Comparison of ENCODE assay signal across 8 cellular contexts in the genomic region with DNA sequence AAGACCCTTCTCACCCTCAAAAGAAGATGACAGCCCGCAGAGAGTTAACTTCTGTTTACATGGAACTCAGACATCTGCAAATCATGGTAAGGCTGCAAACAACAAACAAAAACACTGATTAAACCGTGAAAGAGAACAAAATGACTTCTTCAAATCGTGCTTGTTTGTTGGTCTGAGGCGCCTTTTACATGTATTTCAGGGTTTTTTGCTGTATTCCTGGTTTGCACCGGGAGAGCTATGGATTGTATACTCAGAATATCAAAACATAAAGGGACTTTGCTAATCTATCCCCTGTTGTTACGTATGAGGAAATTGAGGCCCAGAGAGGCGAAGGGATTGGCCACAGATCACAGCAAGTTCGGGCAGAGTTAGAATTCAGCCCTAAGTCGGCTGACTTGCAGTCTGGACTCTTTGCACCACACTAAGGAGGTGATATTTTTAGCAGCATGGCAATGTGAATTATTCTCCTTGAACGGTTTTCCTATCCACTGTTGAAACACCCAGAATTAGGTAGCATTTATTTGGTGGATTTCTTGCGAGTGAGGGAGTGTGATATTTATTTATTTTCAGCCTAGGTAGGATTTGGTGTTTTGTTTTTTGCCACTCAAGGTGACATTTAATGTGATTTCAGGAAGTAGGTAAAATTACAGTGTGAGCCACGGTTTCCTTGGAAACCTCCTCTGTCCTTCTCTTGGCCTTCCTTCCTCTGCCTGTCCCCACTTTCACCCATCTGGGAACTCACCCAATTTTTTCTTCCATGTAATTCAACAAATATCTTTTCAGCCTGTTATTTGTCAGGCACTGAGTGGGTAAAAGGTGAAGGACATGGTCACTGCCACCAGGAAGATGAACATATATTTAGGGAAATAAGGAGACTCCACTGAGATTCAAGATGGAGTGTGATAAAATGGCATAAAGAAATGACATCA. TPM values are rescaled to one million over a fixed set of nuclear protein-coding genes. Genes with fewer than 3 reads are reported as not detected.
A peak's percentile ranks its signal among the peaks of the same experiment; 100 is the strongest.
DNase-seq lines count a peak whose midpoint lies in the region; ATAC-seq and TF ChIP-seq lines count a peak whose summit lies in the region.

No MANE protein-coding gene starts in this region.

- no peaks in the 10 kb centered on the region for H3K36me3 ChIP-seq in esophagus (ENCODE audit: control insufficient read depth in 2 of 2, insufficient read depth in 2 of 2, low read length in 1 of 2)

- ATAC-seq in natural killer cell treated with Interleukin-12 subunit alpha and Interleukin-12 subunit beta and Interleukin-15 and Interleukin-18, amount 100 ng/mL, for 72 hours, result no peak

- WGBS in esophagus, 2 donors, result 2 to 3% methylated on average over 12 of the region's 12 CpGs

- H3K9me3 ChIP-seq in esophagus (ENCODE audit: control insufficient read depth in 2 of 2, insufficient read depth in 1 of 2, low read depth in 1 of 2, low read length in 1 of 2), result no peaks in the 10 kb centered on the region

- peak overlapping the region; percentile 79 for H3K4me3 ChIP-seq in Jurkat, Clone E6-1 (ENCODE audit: low read length)
- peak overlapping the region; percentile 83 for H3K4me3 ChIP-seq in WI38 (ENCODE audit: low read depth, low read length)
- H3K4me3 ChIP-seq in esophagus (ENCODE audit: low read depth in 1 of 2, low read length in 2 of 2), result peak overlapping the region; percentile 82 to 84

- DNase-seq in Caki2 (ENCODE audit: low read depth) (peak; percentile 38), putamen (ENCODE audit: low spot score) (no peak), midbrain (lab: John Stamatoyannopoulos, UW) (no peak), DMS153 (lab: John Stamatoyannopoulos, UW) (no peak)
- peak; percentile 46 for DNase-seq in Jurkat, Clone E6-1 (ENCODE audit: low read depth, low spot score)
- no peak for DNase-seq in natural killer cell treated with Interleukin-12 subunit alpha and Interleukin-12 subunit beta and Interleukin-15 and Interleukin-18, amount 100 ng/mL, for 72 hours (ENCODE audit: low spot score)

- H3K4me3 Mint-ChIP-seq in natural killer cell treated with Interleukin-12 subunit alpha and Interleukin-12 subunit beta and Interleukin-15 and Interleukin-18, amount 100 ng/mL, for 72 hours, result peak overlapping the region; percentile 91

- H3K27ac ChIP-seq in esophagus (ENCODE audit: low read depth in 2 of 2, low read length in 1 of 2), result peak overlapping the region; percentile 93 to 94

- no peaks in the 10 kb centered on the region for H3K9me3 Mint-ChIP-seq in natural killer cell treated with Interleukin-12 subunit alpha and Interleukin-12 subunit beta and Interleukin-15 and Interleukin-18, amount 100 ng/mL, for 72 hours

- in situ Hi-C loops in Caki2 (cut with HindIII; ENCODE audit: low pct_unique_long_range_greater_than_20kb, low sequenced_read_pairs), result no loop called here

- no peaks in the 10 kb centered on the region for H3K27me3 Mint-ChIP-seq in natural killer cell treated with Interleukin-12 subunit alpha and Interleukin-12 subunit beta and Interleukin-15 and Interleukin-18, amount 100 ng/mL, for 72 hours

- peaks cover 47 to 57% of the 10 kb centered on the region in 2 donors for H3K4me1 Mint-ChIP-seq in natural killer cell treated with Interleukin-12 subunit alpha and Interleukin-12 subunit beta and Interleukin-15 and Interleukin-18, amount 100 ng/mL, for 72 hours (ENCODE audit: low read depth in 2 of 2)

- TF ChIP-seq CTCF in WI38 (IDR thresholded peaks at IDR 0.05; ENCODE audit: low read depth, low read length), result no peak

- no peaks in the 10 kb centered on the region for H3K27me3 ChIP-seq in esophagus (ENCODE audit: control insufficient read depth in 1 of 2, insufficient read depth in 2 of 2, low read length in 2 of 2)

- peaks cover 3% of the 10 kb centered on the region for H3K36me3 Mint-ChIP-seq in natural killer cell treated with Interleukin-12 subunit alpha and Interleukin-12 subunit beta and Interleukin-15 and Interleukin-18, amount 100 ng/mL, for 72 hours

- H3K4me1 ChIP-seq in esophagus (ENCODE audit: control insufficient read depth in 2 of 2, insufficient read depth in 2 of 2, low read length in 1 of 2), result peaks cover 6 to 7% of the 10 kb centered on the region in 2 donors

- peak overlapping the region; percentile 81 to 93 for H3K27ac Mint-ChIP-seq in natural killer cell treated with Interleukin-12 subunit alpha and Interleukin-12 subunit beta and Interleukin-15 and Interleukin-18, amount 100 ng/mL, for 72 hours

RNA-seq across cellular contexts. Expression of gene PDE6D, which starts 1.0 kb away (rescaled TPM):
- 44.9 and 45.4 TPM in 2 replicates for total RNA-seq in Caki2 (2014; rRNA removed; shearing (Covaris generic); ENCODE audit: low replicate concordance)
- polyA plus RNA-seq in Jurkat, Clone E6-1 (2012; ENCODE audit: insufficient read depth, insufficient read length), result 73.1 TPM
- 10 to 100 TPM; 14.0 to 18.8 TPM for polyA plus RNA-seq in esophagus
- 10 to 100 TPM; 25.3 to 29.4 TPM for total RNA-seq in natural killer cell treated with Interleukin-12 subunit alpha and Interleukin-12 subunit beta and Interleukin-15 and Interleukin-18, amount 100 ng/mL, for 72 hours

RNA-seq across cellular contexts. Expression of gene COPS7B, which starts 4.2 kb away (rescaled TPM):
- total RNA-seq in Caki2 (2014; rRNA removed; shearing (Covaris generic); ENCODE audit: low replicate concordance), result 27.8 and 30.6 TPM in 2 replicates
- polyA plus RNA-seq in Jurkat, Clone E6-1 (2012; ENCODE audit: insufficient read depth, insufficient read length), result 93.3 TPM
- 10 to 100 TPM; 16.3 to 17.5 TPM for polyA plus RNA-seq in esophagus
- 10 to 100 TPM; 35.9 to 62.5 TPM for total RNA-seq in natural killer cell treated with Interleukin-12 subunit alpha and Interleukin-12 subunit beta and Interleukin-15 and Interleukin-18, amount 100 ng/mL, for 72 hours

Comparison
In these comparisons a context has a peak if more than half of its experiments do, and no peak if none do; other contexts are left out.
1. DNase-seq: peak in Caki2 (single experiment) and Jurkat, Clone E6-1 (single experiment); none in natural killer cell treated with Interleukin-12 subunit alpha and Interleukin-12 subunit beta and Interleukin-15 and Interleukin-18, amount 100 ng/mL, for 72 hours (single experiment), putamen (single experiment), midbrain (single experiment) and DMS153 (single experiment).
2. Peak in every context shown above with its lines, with median percentiles within 50 percentile points of each other: H3K4me3 ChIP-seq.